In the genomic region with DNA sequence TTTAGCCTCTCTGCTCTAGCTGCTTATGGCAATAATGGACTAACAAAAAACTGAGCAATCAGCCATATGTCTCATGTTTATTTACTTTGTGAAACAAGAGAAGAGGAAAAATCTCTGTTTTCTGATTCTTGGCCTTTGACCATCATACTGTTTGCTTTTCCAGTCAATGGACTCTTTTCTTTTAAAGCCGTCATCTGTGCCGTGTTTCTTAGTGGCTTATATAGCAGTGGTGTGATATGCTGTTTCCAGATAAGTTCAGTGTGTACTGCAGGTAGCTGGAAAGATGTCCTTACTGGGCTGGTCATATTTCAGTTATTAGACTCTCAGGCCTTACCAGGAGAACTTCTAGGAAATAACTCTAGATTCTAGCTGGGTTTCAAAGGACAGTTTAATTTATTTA, we compare ENCODE assay signal across 1 cellular context.
TF ChIP-seq lines count a peak whose summit lies in the region.

No MANE protein-coding gene starts in this region.

TF ChIP-seq in HepG2, 621 proteins besides CTCF, POLR2A, EP300 and RAD21 (continued from another document and continues in another):
- no peak for TF ChIP-seq PBX2 (CRISPR knock-in tag; IDR thresholded peaks at IDR 0.05)
- no peak for TF ChIP-seq ZNF839 (CRISPR knock-in tag; IDR thresholded peaks at IDR 0.05; ENCODE audit: borderline replicate concordance)
- no peak for TF ChIP-seq HNRNPLL (IDR thresholded peaks at IDR 0.05; ENCODE audit: low read depth, low read length, poor library complexity, severe bottlenecking)
- no peak for TF ChIP-seq TRAFD1 (CRISPR knock-in tag; IDR thresholded peaks at IDR 0.05; ENCODE audit: borderline replicate concordance)
- TF ChIP-seq FOXJ3 (CRISPR knock-in tag; IDR thresholded peaks at IDR 0.05; ENCODE audit: borderline replicate concordance): peak; percentile 95; the same call in 1 of the 2 replicates
- TF ChIP-seq ERF (CRISPR knock-in tag; IDR thresholded peaks at IDR 0.05): peak; percentile 46; the same call in 1 of the 2 replicates
- TF ChIP-seq ZKSCAN1 (IDR thresholded peaks at IDR 0.05; ENCODE audit: low read length): no peak
- TF ChIP-seq, protein P1, sequence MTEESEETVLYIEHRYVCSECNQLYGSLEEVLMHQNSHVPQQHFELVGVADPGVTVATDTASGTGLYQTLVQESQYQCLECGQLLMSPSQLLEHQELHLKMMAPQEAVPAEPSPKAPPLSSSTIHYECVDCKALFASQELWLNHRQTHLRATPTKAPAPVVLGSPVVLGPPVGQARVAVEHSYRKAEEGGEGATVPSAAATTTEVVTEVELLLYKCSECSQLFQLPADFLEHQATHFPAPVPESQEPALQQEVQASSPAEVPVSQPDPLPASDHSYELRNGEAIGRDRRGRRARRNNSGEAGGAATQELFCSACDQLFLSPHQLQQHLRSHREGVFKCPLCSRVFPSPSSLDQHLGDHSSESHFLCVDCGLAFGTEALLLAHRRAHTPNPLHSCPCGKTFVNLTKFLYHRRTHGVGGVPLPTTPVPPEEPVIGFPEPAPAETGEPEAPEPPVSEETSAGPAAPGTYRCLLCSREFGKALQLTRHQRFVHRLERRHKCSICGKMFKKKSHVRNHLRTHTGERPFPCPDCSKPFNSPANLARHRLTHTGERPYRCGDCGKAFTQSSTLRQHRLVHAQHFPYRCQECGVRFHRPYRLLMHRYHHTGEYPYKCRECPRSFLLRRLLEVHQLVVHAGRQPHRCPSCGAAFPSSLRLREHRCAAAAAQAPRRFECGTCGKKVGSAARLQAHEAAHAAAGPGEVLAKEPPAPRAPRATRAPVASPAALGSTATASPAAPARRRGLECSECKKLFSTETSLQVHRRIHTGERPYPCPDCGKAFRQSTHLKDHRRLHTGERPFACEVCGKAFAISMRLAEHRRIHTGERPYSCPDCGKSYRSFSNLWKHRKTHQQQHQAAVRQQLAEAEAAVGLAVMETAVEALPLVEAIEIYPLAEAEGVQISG (CRISPR knock-in tag; IDR thresholded peaks at IDR 0.05): no peak
- TF ChIP-seq, protein P2, sequence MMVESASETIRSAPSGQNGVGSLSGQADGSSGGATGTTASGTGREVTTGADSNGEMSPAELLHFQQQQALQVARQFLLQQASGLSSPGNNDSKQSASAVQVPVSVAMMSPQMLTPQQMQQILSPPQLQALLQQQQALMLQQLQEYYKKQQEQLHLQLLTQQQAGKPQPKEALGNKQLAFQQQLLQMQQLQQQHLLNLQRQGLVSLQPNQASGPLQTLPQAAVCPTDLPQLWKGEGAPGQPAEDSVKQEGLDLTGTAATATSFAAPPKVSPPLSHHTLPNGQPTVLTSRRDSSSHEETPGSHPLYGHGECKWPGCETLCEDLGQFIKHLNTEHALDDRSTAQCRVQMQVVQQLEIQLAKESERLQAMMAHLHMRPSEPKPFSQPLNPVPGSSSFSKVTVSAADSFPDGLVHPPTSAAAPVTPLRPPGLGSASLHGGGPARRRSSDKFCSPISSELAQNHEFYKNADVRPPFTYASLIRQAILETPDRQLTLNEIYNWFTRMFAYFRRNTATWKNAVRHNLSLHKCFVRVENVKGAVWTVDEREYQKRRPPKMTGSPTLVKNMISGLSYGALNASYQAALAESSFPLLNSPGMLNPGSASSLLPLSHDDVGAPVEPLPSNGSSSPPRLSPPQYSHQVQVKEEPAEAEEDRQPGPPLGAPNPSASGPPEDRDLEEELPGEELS (CRISPR knock-in tag; IDR thresholded peaks at IDR 0.05): peak; percentile 92
- no peak for TF ChIP-seq AGO2 (optimal IDR thresholded peaks at IDR 0.05; ENCODE audit: low read depth, low read length)
- no peak for TF ChIP-seq ZNF703 (CRISPR knock-in tag; IDR thresholded peaks at IDR 0.05; ENCODE audit: borderline replicate concordance)
- TF ChIP-seq, protein P3, sequence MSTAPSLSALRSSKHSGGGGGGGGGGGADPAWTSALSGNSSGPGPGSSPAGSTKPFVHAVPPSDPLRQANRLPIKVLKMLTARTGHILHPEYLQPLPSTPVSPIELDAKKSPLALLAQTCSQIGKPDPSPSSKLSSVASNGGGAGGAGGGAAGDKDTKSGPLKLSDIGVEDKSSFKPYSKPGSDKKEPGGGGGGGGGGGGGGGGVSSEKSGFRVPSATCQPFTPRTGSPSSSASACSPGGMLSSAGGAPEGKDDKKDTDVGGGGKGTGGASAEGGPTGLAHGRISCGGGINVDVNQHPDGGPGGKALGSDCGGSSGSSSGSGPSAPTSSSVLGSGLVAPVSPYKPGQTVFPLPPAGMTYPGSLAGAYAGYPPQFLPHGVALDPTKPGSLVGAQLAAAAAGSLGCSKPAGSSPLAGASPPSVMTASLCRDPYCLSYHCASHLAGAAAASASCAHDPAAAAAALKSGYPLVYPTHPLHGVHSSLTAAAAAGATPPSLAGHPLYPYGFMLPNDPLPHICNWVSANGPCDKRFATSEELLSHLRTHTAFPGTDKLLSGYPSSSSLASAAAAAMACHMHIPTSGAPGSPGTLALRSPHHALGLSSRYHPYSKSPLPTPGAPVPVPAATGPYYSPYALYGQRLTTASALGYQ (CRISPR knock-in tag; IDR thresholded peaks at IDR 0.05): peak; percentile 84; the same call in 1 of the 2 replicates
- TF ChIP-seq STAT5B (CRISPR knock-in tag; IDR thresholded peaks at IDR 0.05): no peak
- TF ChIP-seq TFE3 (CRISPR knock-in tag; IDR thresholded peaks at IDR 0.05): no peak; the same call in 1 of the 2 replicates
- TF ChIP-seq SKIL (CRISPR knock-in tag; IDR thresholded peaks at IDR 0.05; ENCODE audit: borderline replicate concordance): peak; percentile 27; the same call in 1 of the 2 replicates
- TF ChIP-seq ZNF326 (CRISPR knock-in tag; IDR thresholded peaks at IDR 0.05; ENCODE audit: borderline replicate concordance): no peak
- peak; percentile 41 for TF ChIP-seq SKI (IDR thresholded peaks at IDR 0.05; ENCODE audit: partially characterized antibody)
- TF ChIP-seq KLF16 (CRISPR knock-in tag; IDR thresholded peaks at IDR 0.05): peak in 1 of 2 experiments; percentile 57; a peak in 1 of 4 replicates
- TF ChIP-seq ZC3H13 (CRISPR knock-in tag; IDR thresholded peaks at IDR 0.05): no peak
- no peak for TF ChIP-seq ZFP1 (CRISPR knock-in tag; IDR thresholded peaks at IDR 0.05)
- TF ChIP-seq ZNF597 (CRISPR knock-in tag; IDR thresholded peaks at IDR 0.05): no peak
- TF ChIP-seq HNRNPL (IDR thresholded peaks at IDR 0.05; ENCODE audit: low read depth, low read length): no peak
- no peak for TF ChIP-seq ZNF713 (CRISPR knock-in tag; IDR thresholded peaks at IDR 0.05)
- peak; percentile 67; the same call in 1 of the 2 replicates for TF ChIP-seq TBX2 (CRISPR knock-in tag; IDR thresholded peaks at IDR 0.05; ENCODE audit: borderline replicate concordance)
- TF ChIP-seq ZNF891 (CRISPR knock-in tag; IDR thresholded peaks at IDR 0.05): no peak
- TF ChIP-seq KLF12 (CRISPR knock-in tag; IDR thresholded peaks at IDR 0.05; ENCODE audit: borderline replicate concordance): no peak
- TF ChIP-seq ATF6 (CRISPR knock-in tag; conservative IDR thresholded peaks at IDR 0.05): no peak
- no peak for TF ChIP-seq USF2 (IDR thresholded peaks at IDR 0.05; ENCODE audit: low read depth, low read length)
- TF ChIP-seq USF2 (CRISPR knock-in tag; IDR thresholded peaks at IDR 0.05; ENCODE audit: borderline replicate concordance): no peak
- TF ChIP-seq, protein P4, sequence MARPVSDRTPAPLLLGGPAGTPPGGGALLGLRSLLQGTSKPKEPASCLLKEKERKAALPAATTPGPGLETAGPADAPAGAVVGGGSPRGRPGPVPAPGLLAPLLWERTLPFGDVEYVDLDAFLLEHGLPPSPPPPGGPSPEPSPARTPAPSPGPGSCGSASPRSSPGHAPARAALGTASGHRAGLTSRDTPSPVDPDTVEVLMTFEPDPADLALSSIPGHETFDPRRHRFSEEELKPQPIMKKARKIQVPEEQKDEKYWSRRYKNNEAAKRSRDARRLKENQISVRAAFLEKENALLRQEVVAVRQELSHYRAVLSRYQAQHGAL (CRISPR knock-in tag; IDR thresholded peaks at IDR 0.05; ENCODE audit: not compliant biosample characterization): no peak
- TF ChIP-seq ZNF205 (CRISPR knock-in tag; IDR thresholded peaks at IDR 0.05): 0 out of 2 replicates have a peak, but pooled peaks have one; percentile 34
